9 cellular contexts compared by ENCODE assay signal in genomic region chr2:38554973-38555595, GRCh38. TPM values are rescaled to one million over a fixed set of nuclear protein-coding genes. Genes with fewer than 3 reads are reported as not detected.
A peak's percentile ranks its signal among the peaks of the same experiment; 100 is the strongest.
DNase-seq lines count a peak whose midpoint lies in the region; ATAC-seq and TF ChIP-seq lines count a peak whose summit lies in the region.
"Had no signal": no experiment of that assay in that cellular context is flagged by ENCODE, and none has a peak within 500 bp of the region (broad histone marks: within the 10 kb centered on the region; RNA-seq: fewer than 3 reads in every experiment).

No MANE protein-coding gene starts in this region.

- no peak overlapping the region for H3K4me3 Mint-ChIP-seq in T-helper 17 cell

- CTCF ChIA-PET in AG04449 (lab: Yijun Ruan, JAX) = interaction anchor here (0.8 to 4.9 kb wide), 19 partner anchors 10 to 240 kb away, joined by 3 to 29 read pairs (median 5); no protein-coding TSS in a partner anchor

- H3K9me3 ChIP-seq in T-helper 17 cell (ENCODE audit: control insufficient read depth, low read length, poor library complexity, severe bottlenecking) = no peaks in the 10 kb centered on the region

- no peak for DNase-seq in AG04449 (ENCODE audit: low read depth, low spot score)
- no peak for DNase-seq in GM13977 (ENCODE audit: low spot score)
- DNase-seq in T-helper 17 cell = no peak
- DNase-seq in iPS-NIHi7 (ENCODE audit: extremely low spot score) = peak; percentile 30
- DNase-seq in activated T-cell treated with anti-CD3 and anti-CD28 coated beads, Interleukin-2, amount 50 U/mL, for 48 hours = no peak
- no peak for DNase-seq in NCI-H526 treated with DMSO at 0.1 percent for 48 hours (lab: John Stamatoyannopoulos, UW)
- DNase-seq in MV-4-11 (lab: John Stamatoyannopoulos, UW) = no peak
- DNase-seq: caudate nucleus had no signal

- peaks cover 18% of the 10 kb centered on the region for H3K4me1 Mint-ChIP-seq in T-helper 17 cell

- H3K27me3 Mint-ChIP-seq in T-helper 17 cell = no peaks in the 10 kb centered on the region

- no peaks in the 10 kb centered on the region for H3K36me3 Mint-ChIP-seq in T-helper 17 cell (ENCODE audit: low read depth)

- POLR2A ChIA-PET in AG04449 (lab: Yijun Ruan, JAX) = no interaction called here

- in situ Hi-C loops in GM13977 (cut with MboI; ENCODE audit: low pct_unique_long_range_greater_than_20kb, low sequenced_read_pairs, unreplicated experiment) = no loop called here

- peak overlapping the region; percentile 61 for H3K27ac Mint-ChIP-seq in T-helper 17 cell

- ATAC-seq in T-helper 17 cell (no peak), GM19035 (IDR thresholded peaks at IDR 0.05; ENCODE audit: unreplicated experiment) (no peak)

- TF ChIP-seq CTCF in AG04449 (IDR thresholded peaks at IDR 0.05; ENCODE audit: insufficient read depth, low read length, missing control alignments) (peak; percentile 30), GM13977 (IDR thresholded peaks at IDR 0.05; ENCODE audit: extremely low read depth, insufficient read depth, missing control alignments) (peak; percentile 45)

- no peak overlapping the region for H3K4me3 ChIP-seq in AG04449 (ENCODE audit: low read depth, low read length)

RNA-seq across cellular contexts. Expression of gene HNRNPLL, which starts 47.6 kb away (rescaled TPM):
- total RNA-seq in T-helper 17 cell = 10 to 100 TPM; 81.5 to 91.5 TPM
